In the genomic region with DNA sequence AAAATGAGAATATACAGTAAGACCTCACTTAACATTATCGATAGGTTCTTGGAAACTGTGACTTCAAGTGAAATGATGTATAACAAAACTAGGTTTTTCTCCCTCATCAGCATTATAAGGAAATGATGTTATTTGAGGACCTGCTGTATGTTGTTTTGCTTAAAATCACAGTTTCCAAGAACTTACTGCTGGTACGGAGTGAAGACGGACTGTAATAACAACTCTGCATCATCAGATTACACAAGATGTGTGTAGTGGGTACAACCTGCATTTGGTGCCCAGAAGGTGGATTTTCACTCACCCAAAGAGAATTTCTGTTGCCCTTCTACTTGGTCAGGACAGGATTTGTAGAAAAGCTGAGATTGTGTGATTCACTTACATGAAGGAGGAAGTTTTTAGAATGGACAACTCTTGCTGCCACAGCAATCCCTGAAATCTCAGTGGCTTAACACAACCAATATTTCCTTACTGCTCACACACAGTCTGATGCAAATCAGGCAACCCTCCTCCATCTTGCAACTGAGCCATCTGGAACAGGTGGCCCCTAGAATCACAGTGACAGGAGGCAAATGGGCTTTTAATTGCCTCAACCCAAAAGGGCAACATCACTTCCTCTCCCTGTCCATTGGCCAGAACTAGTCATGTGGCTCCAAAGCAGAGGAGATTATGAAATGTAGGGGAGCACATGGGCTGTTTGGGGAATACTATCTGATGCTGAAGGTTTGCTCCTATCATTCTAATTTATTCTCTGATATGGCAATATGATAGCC, we compare ENCODE assay signal across 21 cellular contexts.
DNase-seq lines count a peak whose midpoint lies in the region; ATAC-seq, FAIRE-seq and TF ChIP-seq lines count a peak whose summit lies in the region.
"Had no signal": no experiment of that assay in that cellular context is flagged by ENCODE, and none has a peak within 500 bp of the region (broad histone marks: within the 10 kb centered on the region; RNA-seq: fewer than 3 reads in every experiment).

No MANE protein-coding gene starts in this region.

- H3K36me3 Mint-ChIP-seq in activated CD4-positive, alpha-beta T cell treated with anti-CD3 and anti-CD28 coated beads for 36 hours (ENCODE audit: low read depth), result peaks cover 30% of the 10 kb centered on the region
- peaks cover 16% of the 10 kb centered on the region for H3K36me3 Mint-ChIP-seq in Calu3 (ENCODE audit: insufficient read depth, unreplicated experiment)
- H3K36me3 Mint-ChIP-seq: naive B cell had no signal

- no peak overlapping the region for H3K14ac ChIP-seq in H1 (ENCODE audit: insufficient read length)

- H3K23me2 ChIP-seq in H1 (ENCODE audit: low read depth, low read length), result no peaks in the 10 kb centered on the region

- no peaks in the 10 kb centered on the region for H3K79me2 ChIP-seq in DOHH2 (ENCODE audit: control insufficient read depth, low read length)
- no peaks in the 10 kb centered on the region for H3K79me2 ChIP-seq in H1 (ENCODE audit: control insufficient read depth in 1 of 2, insufficient read depth in 2 of 2, low read length in 2 of 2)

- CTCF ChIA-PET in activated CD4-positive, alpha-beta T cell treated with anti-CD3 and anti-CD28 coated beads for 36 hours (lab: Charles Lee), result no interaction called here
- CTCF ChIA-PET in H1 (lab: Charles Lee; ENCODE audit: partially characterized antibody) (no interaction called here), Calu3 (lab: Charles Lee) (interaction anchor here (0.6 kb wide), 1 partner anchor 145 kb away, joined by 3 read pairs; no protein-coding TSS in a partner anchor)

- no peak for TF ChIP-seq EP300 in H1 (IDR thresholded peaks at IDR 0.05; ENCODE audit: borderline replicate concordance in 1 of 2, low read depth in 2 of 2, low read length in 2 of 2)

- H2BK20ac ChIP-seq in H1 (ENCODE audit: low read length), result no peak overlapping the region

- TF ChIP-seq RAD21 in H1 (IDR thresholded peaks at IDR 0.05 in 1 of 2, conservative IDR thresholded peaks at IDR 0.05 in 1 of 2; ENCODE audit: low read depth in 2 of 2, low read length in 2 of 2), result no peak

- H2BK15ac ChIP-seq in H1 (ENCODE audit: low read length), result no peak overlapping the region

- no peaks in the 10 kb centered on the region for H3K9me3 Mint-ChIP-seq in activated CD4-positive, alpha-beta T cell treated with anti-CD3 and anti-CD28 coated beads for 36 hours (ENCODE audit: low read depth)
- no peaks in the 10 kb centered on the region for H3K9me3 Mint-ChIP-seq in Calu3 (ENCODE audit: low read depth, unreplicated experiment)
- H3K9me3 Mint-ChIP-seq: activated naive CD8-positive, alpha-beta T cell treated with anti-CD3 and anti-CD28 coated beads, Interleukin-2, amount 50 U/mL, for 24 hours had no signal

- H3K79me1 ChIP-seq in H1 (ENCODE audit: low read depth, low read length), result no peaks in the 10 kb centered on the region

- H4K20me1 ChIP-seq in DOHH2 (ENCODE audit: control insufficient read depth, insufficient read depth, low read depth, low read length), result no peaks in the 10 kb centered on the region
- H4K20me1 ChIP-seq in H1 (replicated peaks in 1 of 2; ENCODE audit: control insufficient read depth in 1 of 2, insufficient read depth in 2 of 2, low read length in 2 of 2), result no peaks in the 10 kb centered on the region

- peak; percentile 19 for DNase-seq in activated CD4-positive, alpha-beta T cell treated with anti-CD3 and anti-CD28 coated beads for 36 hours
- no peak for DNase-seq in activated CD4-positive, alpha-beta T cell treated with anti-CD3 and anti-CD28 coated beads for 48 hours
- DNase-seq in NCI-H82 treated with DMSO at 0.1 percent for 48 hours (lab: John Stamatoyannopoulos, UW; ENCODE audit: unreplicated experiment) (peak; percentile 57), H1 (ENCODE audit: low read depth in 1 of 2, low spot score in 2 of 2) (no peak), Calu3 (no peak)
- DNase-seq: activated CD4-positive, alpha-beta T cell treated with anti-CD3 and anti-CD28 coated beads, Interleukin-2, amount 50 U/mL, for 4 hours; activated naive CD8-positive, alpha-beta T cell treated with anti-CD3 and anti-CD28 coated beads, Interleukin-2, amount 50 U/mL, for 24 hours; GDM1; kidney glomerular epithelial cell; naive B cell; NCI-H2029; ovary; PC-3; right cardiac atrium; uterus had no signal

- no peak overlapping the region for H3K56ac ChIP-seq in H1 (replicated peaks; ENCODE audit: insufficient read length, low read depth, low read length)

- 93% methylated on average over 3 of the region's 3 CpGs; no CpG with 5 or more reads in 1 of the 2 experiments for WGBS in H1 (ENCODE audit: extremely low coverage in 1 of 2, insufficient coverage in 1 of 2, insufficient read length in 1 of 2, insufficient replicate concordance in 2 of 2, low coverage in 1 of 2, low lambda C conversion rate in 2 of 2, missing lambda C conversion rate in 1 of 2), 2 experiments

- H3K9me3 ChIP-seq in DOHH2 (ENCODE audit: control insufficient read depth, insufficient read depth, low read length) (peaks cover 7% of the 10 kb centered on the region; the same call in 1 of the 2 replicates), H1 (ENCODE audit: insufficient read depth in 2 of 2, low read depth in 1 of 2, low read length in 1 of 2) (no peaks in the 10 kb centered on the region)
- H3K9me3 ChIP-seq: ovary, suprapubic skin, uterus had no signal

- H2BK12ac ChIP-seq in H1 (ENCODE audit: low read depth, low read length), result no peak overlapping the region

- no TSS peak for BruUV-seq in Calu3 (replicated peaks; lab: Mats Ljungman, UMichigan)

- no peak overlapping the region for H4K5ac ChIP-seq in H1 (ENCODE audit: insufficient read length, low read depth, low read length)

- no peak overlapping the region for H3K4ac ChIP-seq in H1 (replicated peaks; ENCODE audit: insufficient read length, low read depth, low read length)

- peak overlapping the region; percentile 49 for H3K4me3 ChIP-seq in DOHH2 (ENCODE audit: low read length)
- H3K4me3 ChIP-seq in H1 (ENCODE audit: extremely low read depth in 1 of 4, insufficient read depth in 2 of 4, low read depth in 3 of 4, low read length in 4 of 4), result no peak overlapping the region
- H3K4me3 ChIP-seq: BLaER1 treated with 17β-estradiol and CSF1 and Interleukin-3, amounts not matched to agents 10 nM and 100 nM; ovary; suprapubic skin; uterus had no signal

- no peak overlapping the region for H2AFZ ChIP-seq in H1 (ENCODE audit: low read length)

- H3K9ac ChIP-seq in H1 (replicated peaks in 1 of 4; ENCODE audit: extremely low read depth in 1 of 4, low read depth in 3 of 4, low read length in 3 of 4), result no peak overlapping the region
- H3K9ac ChIP-seq: BLaER1 treated with 17β-estradiol and CSF1 and Interleukin-3, amounts not matched to agents 10 nM and 100 nM had no signal

- H3K27me3 ChIP-seq in DOHH2 (ENCODE audit: control insufficient read depth, low read length) (no peaks in the 10 kb centered on the region), H1 (replicated peaks in 1 of 4; ENCODE audit: control insufficient read depth in 3 of 4, extremely low read depth in 1 of 4, insufficient read depth in 3 of 4, low read length in 3 of 4) (no peaks in the 10 kb centered on the region)
- H3K27me3 ChIP-seq: BLaER1 treated with 17β-estradiol and CSF1 and Interleukin-3, amounts not matched to agents 10 nM and 100 nM; ovary; suprapubic skin; uterus had no signal

- intact Hi-C loops in activated CD4-positive, alpha-beta T cell treated with anti-CD3 and anti-CD28 coated beads for 36 hours (cut with DNase I, micrococcal nuclease), result no loop called here
- intact Hi-C loops in Calu3 (cut with micrococcal nuclease; ENCODE audit: unreplicated experiment), result no loop called here

- ATAC-seq in activated CD4-positive, alpha-beta T cell treated with anti-CD3 and anti-CD28 coated beads for 36 hours, result peak; percentile 88
- ATAC-seq in HG03469 (IDR thresholded peaks at IDR 0.05; ENCODE audit: unreplicated experiment) (no peak), GM21515 (IDR thresholded peaks at IDR 0.05; ENCODE audit: unreplicated experiment) (no peak)
- ATAC-seq: activated naive CD8-positive, alpha-beta T cell treated with anti-CD3 and anti-CD28 coated beads, Interleukin-2, amount 50 U/mL, for 24 hours; PC-3; right cardiac atrium had no signal

- H3K4me2 ChIP-seq in DOHH2 (ENCODE audit: low read length) (peak overlapping the region; percentile 46), H1 (ENCODE audit: insufficient read depth in 1 of 2, low read depth in 2 of 2, low read length in 2 of 2) (no peak overlapping the region)

- POLR2A ChIA-PET in activated CD4-positive, alpha-beta T cell treated with anti-CD3 and anti-CD28 coated beads for 36 hours (lab: Charles Lee), result interaction anchor here (0.6 kb wide), 1 partner anchor 383 kb away, joined by 10 read pairs; no protein-coding TSS in a partner anchor
- POLR2A ChIA-PET in H1 (lab: Charles Lee; ENCODE audit: partially characterized antibody), result no interaction called here

- no peak overlapping the region for H2BK120ac ChIP-seq in H1 (replicated peaks; ENCODE audit: low read depth, low read length)

- peaks cover 7% of the 10 kb centered on the region for H3K4me1 Mint-ChIP-seq in activated CD4-positive, alpha-beta T cell treated with anti-CD3 and anti-CD28 coated beads for 36 hours
- no peaks in the 10 kb centered on the region for H3K4me1 Mint-ChIP-seq in Calu3 (ENCODE audit: low read depth, unreplicated experiment)
- H3K4me1 Mint-ChIP-seq: naive B cell had no signal

- no peak overlapping the region for H4K8ac ChIP-seq in H1 (ENCODE audit: extremely low read depth, insufficient read depth, low read length)

- TF ChIP-seq CTCF in DOHH2 (IDR thresholded peaks at IDR 0.05; ENCODE audit: low read depth, low read length, poor library complexity, severe bottlenecking), result no peak
- TF ChIP-seq CTCF in H1 (IDR thresholded peaks at IDR 0.05; ENCODE audit: control extremely low read depth in 1 of 3, insufficient read depth in 1 of 3, low read depth in 1 of 3, low read length in 3 of 3), result no peak
- TF ChIP-seq CTCF in Calu3 (IDR thresholded peaks at IDR 0.05; ENCODE audit: unreplicated experiment), result no peak

- H3K9me2 ChIP-seq in DOHH2 (replicated peaks; ENCODE audit: control insufficient read depth, low read length), result no peaks in the 10 kb centered on the region

- no peak overlapping the region for H3K4me3 Mint-ChIP-seq in activated CD4-positive, alpha-beta T cell treated with anti-CD3 and anti-CD28 coated beads for 36 hours
- no peak overlapping the region for H3K4me3 Mint-ChIP-seq in Calu3 (ENCODE audit: low read depth, unreplicated experiment)
- H3K4me3 Mint-ChIP-seq: activated naive CD8-positive, alpha-beta T cell treated with anti-CD3 and anti-CD28 coated beads, Interleukin-2, amount 50 U/mL, for 24 hours; brain; naive B cell had no signal

- H4K91ac ChIP-seq in H1 (replicated peaks; ENCODE audit: insufficient read length, low read length), result no peak overlapping the region

- H3K27ac ChIP-seq in DOHH2 (ENCODE audit: low read depth, low read length) (peak overlapping the region; percentile 45), H1 (ENCODE audit: low read depth, low read length) (no peak overlapping the region)
- H3K27ac ChIP-seq: BLaER1 treated with 17β-estradiol and CSF1 and Interleukin-3, amounts not matched to agents 10 nM and 100 nM; ovary; suprapubic skin; uterus had no signal

- TF ChIP-seq POLR2A in H1 (IDR thresholded peaks at IDR 0.05; ENCODE audit: control extremely low read depth in 1 of 2, low read depth in 2 of 2, low read length in 2 of 2), result no peak

- no peak for FAIRE-seq in H1 (lab: Jason Lieb, UNC)

- H3F3A ChIP-seq in DOHH2 (ENCODE audit: control insufficient read depth, insufficient read depth), result peaks cover 6% of the 10 kb centered on the region; the same call in 1 of the 2 replicates

- H3K4me1 ChIP-seq in DOHH2 (ENCODE audit: control insufficient read depth, low read length), result peaks cover 41% of the 10 kb centered on the region
- peaks cover 0 to 5% (median 0%) of the 10 kb centered on the region in 4 experiments; a peak in 2 of 7 replicates for H3K4me1 ChIP-seq in H1 (replicated peaks in 1 of 4; ENCODE audit: control insufficient read depth in 3 of 4, insufficient read depth in 4 of 4, low read length in 3 of 4)
- H3K4me1 ChIP-seq: suprapubic skin, uterus had no signal

- H3K18ac ChIP-seq in H1 (ENCODE audit: extremely low read depth, low read length), result no peak overlapping the region

- no peaks in the 10 kb centered on the region for H3K27me3 Mint-ChIP-seq in activated CD4-positive, alpha-beta T cell treated with anti-CD3 and anti-CD28 coated beads for 36 hours
- no peaks in the 10 kb centered on the region for H3K27me3 Mint-ChIP-seq in Calu3 (ENCODE audit: unreplicated experiment)
- H3K27me3 Mint-ChIP-seq: activated naive CD8-positive, alpha-beta T cell treated with anti-CD3 and anti-CD28 coated beads, Interleukin-2, amount 50 U/mL, for 24 hours; brain; naive B cell had no signal

- 0 out of 2 replicates have a peak overlapping the region, but pooled peaks have one; percentile 33 for H2AK5ac ChIP-seq in H1 (ENCODE audit: low read depth, low read length)

- peaks cover 12% of the 10 kb centered on the region for H3K36me3 ChIP-seq in DOHH2 (ENCODE audit: control insufficient read depth, low read length)
- H3K36me3 ChIP-seq in H1 (ENCODE audit: control insufficient read depth in 2 of 4, insufficient read depth in 4 of 4, low read length in 3 of 4), result no peaks in the 10 kb centered on the region; a peak in 1 of 8 replicates
- H3K36me3 ChIP-seq: ovary, suprapubic skin, uterus had no signal

- no peak overlapping the region for H2BK5ac ChIP-seq in H1 (ENCODE audit: low read depth, low read length)

- no peak overlapping the region for H3K23ac ChIP-seq in H1 (ENCODE audit: insufficient read length)

- peak overlapping the region; percentile 61 for H3K27ac Mint-ChIP-seq in activated CD4-positive, alpha-beta T cell treated with anti-CD3 and anti-CD28 coated beads for 36 hours
- no peak overlapping the region for H3K27ac Mint-ChIP-seq in Calu3 (ENCODE audit: unreplicated experiment)
- H3K27ac Mint-ChIP-seq: activated naive CD8-positive, alpha-beta T cell treated with anti-CD3 and anti-CD28 coated beads, Interleukin-2, amount 50 U/mL, for 24 hours; naive B cell had no signal

Comparison
In these comparisons a context has a peak if more than half of its experiments do, and no peak if none do; other contexts are left out.
1. DNase-seq: peak in activated CD4-positive, alpha-beta T cell treated with anti-CD3 and anti-CD28 coated beads for 36 hours (single experiment) and NCI-H82 treated with DMSO at 0.1 percent for 48 hours (single experiment); none in activated CD4-positive, alpha-beta T cell treated with anti-CD3 and anti-CD28 coated beads for 48 hours (single experiment), H1 (0 of 2) and Calu3 (single experiment).